Comparison of ENCODE assay signal across 17 cellular contexts in the genomic region with DNA sequence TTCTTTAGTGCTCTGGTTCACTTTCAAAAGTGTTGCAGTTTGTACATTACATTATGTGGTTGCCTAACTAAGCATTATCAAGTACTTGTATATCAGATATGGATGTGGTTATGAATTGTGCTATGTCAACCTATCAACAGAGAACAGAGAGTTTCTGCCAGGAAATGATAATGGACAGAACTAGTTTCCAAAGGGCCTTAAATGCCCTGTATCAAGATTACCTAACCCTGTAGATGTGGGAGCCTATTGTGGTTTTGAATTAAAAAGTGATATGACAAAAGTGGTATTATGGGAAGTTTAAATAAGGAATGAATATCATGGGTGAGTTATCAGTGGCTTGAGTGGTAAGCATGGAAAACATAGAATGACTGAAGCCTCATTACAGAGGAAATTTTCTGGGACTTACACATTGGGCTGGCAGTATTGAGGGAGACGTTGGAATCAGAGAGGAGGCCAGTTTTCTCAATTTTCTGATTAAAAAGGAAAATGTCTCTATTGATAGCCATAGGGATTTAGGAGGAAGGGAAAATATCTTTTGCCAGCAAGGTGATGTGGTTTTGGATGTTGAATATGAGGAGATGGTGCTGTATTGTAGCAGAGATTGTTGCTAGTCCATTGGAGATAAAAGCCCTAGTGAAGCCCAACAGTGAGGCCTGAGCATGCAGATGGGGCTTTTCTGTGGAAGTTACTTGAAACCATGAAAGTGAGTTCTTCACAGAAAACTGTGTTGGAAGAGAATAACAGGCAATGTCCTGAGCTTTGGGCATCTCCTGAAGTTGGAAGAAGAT.
DNase-seq lines count a peak whose midpoint lies in the region; ATAC-seq, FAIRE-seq and TF ChIP-seq lines count a peak whose summit lies in the region.
"Had no signal": no experiment of that assay in that cellular context is flagged by ENCODE, and none has a peak within 500 bp of the region (broad histone marks: within the 10 kb centered on the region; RNA-seq: fewer than 3 reads in every experiment).

No MANE protein-coding gene starts in this region.

- DNase-seq in NB4 (ENCODE audit: low read depth) (peak; percentile 11), astrocyte (ENCODE audit: low read depth) (peak; percentile 34), left ventricle myocardium superior (no peak)
- DNase-seq in stimulated activated CD4-positive, alpha-beta T cell treated with anti-CD3 and anti-CD28 coated beads, Interleukin-12 subunit alpha, Interleukin-12 subunit beta, amount 100 ng/mL, for 4 hours: no peak
- no peak for DNase-seq in activated CD4-positive, alpha-beta T cell treated with anti-CD3 and anti-CD28 coated beads for 36 hours
- DNase-seq: BE2C; CD4-positive, alpha-beta memory T cell; DMS 273 treated with DMSO at 0.1 percent for 48 hours; NCI-H146; NCI-H2081 treated with DMSO at 0.1 percent for 48 hours; NCI-H69; PC-9 had no signal

- no peak overlapping the region for H3K4me3 Mint-ChIP-seq in astrocyte (ENCODE audit: unreplicated experiment)
- H3K4me3 Mint-ChIP-seq in activated CD4-positive, alpha-beta T cell treated with anti-CD3 and anti-CD28 coated beads for 36 hours: no peak overlapping the region
- H3K4me3 Mint-ChIP-seq: CD4-positive, alpha-beta memory T cell had no signal

- H3K4me1 ChIP-seq in HEK293 (ENCODE audit: control insufficient read depth, insufficient read depth, low read length): no peaks in the 10 kb centered on the region
- peaks cover 6% of the 10 kb centered on the region for H3K4me1 ChIP-seq in astrocyte (ENCODE audit: insufficient read depth, low read length)

- peaks cover 0 to 4% of the 10 kb centered on the region in 2 experiments; a peak in 1 of 3 replicates for H3K36me3 ChIP-seq in HEK293 (ENCODE audit: control insufficient read depth in 2 of 2, insufficient read depth in 1 of 2, low read length in 2 of 2)
- no peaks in the 10 kb centered on the region for H3K36me3 ChIP-seq in astrocyte (ENCODE audit: insufficient read depth, low read length)
- H3K36me3 ChIP-seq: BE2C had no signal

- H3K27ac ChIP-seq in HEK293 (ENCODE audit: extremely low read depth, low read depth, low read length) (no peak overlapping the region), astrocyte (ENCODE audit: low read depth, low read length) (no peak overlapping the region)
- H3K27ac ChIP-seq: KMS-11, PC-9, SK-N-MC had no signal

- no peaks in the 10 kb centered on the region for H3K27me3 Mint-ChIP-seq in astrocyte (ENCODE audit: low read depth, unreplicated experiment)
- no peaks in the 10 kb centered on the region for H3K27me3 Mint-ChIP-seq in activated CD4-positive, alpha-beta T cell treated with anti-CD3 and anti-CD28 coated beads for 36 hours
- H3K27me3 Mint-ChIP-seq: CD4-positive, alpha-beta memory T cell had no signal

- no peak overlapping the region for H3K27ac Mint-ChIP-seq in astrocyte (ENCODE audit: unreplicated experiment)
- H3K27ac Mint-ChIP-seq in activated CD4-positive, alpha-beta T cell treated with anti-CD3 and anti-CD28 coated beads for 36 hours: no peak overlapping the region
- H3K27ac Mint-ChIP-seq: CD4-positive, alpha-beta memory T cell had no signal

- ATAC-seq in left ventricle myocardium superior: peak; percentile 77
- ATAC-seq in GM21515 (IDR thresholded peaks at IDR 0.05; ENCODE audit: unreplicated experiment): no peak
- ATAC-seq in activated CD4-positive, alpha-beta T cell treated with anti-CD3 and anti-CD28 coated beads for 36 hours: no peak

- POLR2A ChIA-PET in HEK293 (lab: Yijun Ruan, JAX): no interaction called here
- POLR2A ChIA-PET in activated CD4-positive, alpha-beta T cell treated with anti-CD3 and anti-CD28 coated beads for 36 hours (lab: Charles Lee): no interaction called here

- TF ChIP-seq POLR2A in NB4 (IDR thresholded peaks at IDR 0.05; ENCODE audit: extremely low read depth, insufficient read length): no peak

- TF ChIP-seq CTCF in HEK293 (tag by site-specific recombination; IDR thresholded peaks at IDR 0.05) (no peak), NB4 (IDR thresholded peaks at IDR 0.05; ENCODE audit: low read depth, low read length) (no peak), astrocyte (IDR thresholded peaks at IDR 0.05; ENCODE audit: insufficient read depth, low read depth, low read length) (no peak)

- H3K4me1 Mint-ChIP-seq in astrocyte (ENCODE audit: low read depth, unreplicated experiment): no peaks in the 10 kb centered on the region
- H3K4me1 Mint-ChIP-seq in activated CD4-positive, alpha-beta T cell treated with anti-CD3 and anti-CD28 coated beads for 36 hours: peaks cover 2% of the 10 kb centered on the region
- H3K4me1 Mint-ChIP-seq: CD4-positive, alpha-beta memory T cell had no signal

- no peaks in the 10 kb centered on the region for H3K27me3 ChIP-seq in astrocyte (ENCODE audit: insufficient read depth, low read length)
- H3K27me3 ChIP-seq: BE2C had no signal

- H3K9me3 ChIP-seq in HEK293 (ENCODE audit: control insufficient read depth, insufficient read depth, low read depth, low read length): no peaks in the 10 kb centered on the region
- no peaks in the 10 kb centered on the region for H3K9me3 ChIP-seq in astrocyte (ENCODE audit: insufficient read depth, low read depth, low read length)
- H3K9me3 ChIP-seq: BE2C had no signal

- FAIRE-seq in astrocyte (lab: Jason Lieb, UNC): peak; percentile 39
- FAIRE-seq: H54 had no signal

- CTCF ChIA-PET in HEK293 (lab: Yijun Ruan, JAX): no interaction called here
- CTCF ChIA-PET in activated CD4-positive, alpha-beta T cell treated with anti-CD3 and anti-CD28 coated beads for 36 hours (lab: Charles Lee): no interaction called here

- H4K20me1 ChIP-seq in astrocyte (ENCODE audit: insufficient read depth, low read length): no peaks in the 10 kb centered on the region

- H3K9me3 Mint-ChIP-seq in astrocyte (ENCODE audit: unreplicated experiment): no peaks in the 10 kb centered on the region
- no peaks in the 10 kb centered on the region for H3K9me3 Mint-ChIP-seq in activated CD4-positive, alpha-beta T cell treated with anti-CD3 and anti-CD28 coated beads for 36 hours (ENCODE audit: low read depth)
- H3K9me3 Mint-ChIP-seq: CD4-positive, alpha-beta memory T cell had no signal

- H3K79me2 ChIP-seq in astrocyte (ENCODE audit: insufficient read depth, low read length): no peaks in the 10 kb centered on the region

- H3K4me2 ChIP-seq in astrocyte (ENCODE audit: low read length): no peak overlapping the region
- H3K4me2 ChIP-seq: KMS-11, PC-9 had no signal

- peaks cover 4% of the 10 kb centered on the region for H3K36me3 Mint-ChIP-seq in astrocyte (ENCODE audit: low read depth, unreplicated experiment)
- H3K36me3 Mint-ChIP-seq in activated CD4-positive, alpha-beta T cell treated with anti-CD3 and anti-CD28 coated beads for 36 hours (ENCODE audit: low read depth): peaks cover 13% of the 10 kb centered on the region

- H3K9ac ChIP-seq in astrocyte (ENCODE audit: low read length): no peak overlapping the region
- H3K9ac ChIP-seq: KMS-11 had no signal

- no peak overlapping the region for H3K4me3 ChIP-seq in HEK293 (ENCODE audit: low read depth, low read length)
- no peak overlapping the region for H3K4me3 ChIP-seq in NB4 (ENCODE audit: low read depth, low read length)
- H3K4me3 ChIP-seq in astrocyte (ENCODE audit: insufficient read depth, low read depth, low read length): no peak overlapping the region
- H3K4me3 ChIP-seq: PC-9, SK-N-MC had no signal

- intact Hi-C loops in left ventricle myocardium superior (cut with micrococcal nuclease): no loop called here
- intact Hi-C loops in activated CD4-positive, alpha-beta T cell treated with anti-CD3 and anti-CD28 coated beads for 36 hours (cut with DNase I, micrococcal nuclease): no loop called here

- H2AFZ ChIP-seq in astrocyte (ENCODE audit: low read depth, low read length): no peak overlapping the region
- H2AFZ ChIP-seq: PC-9 had no signal

TF ChIP-seq in HEK293, 187 proteins besides CTCF, POLR2A, EP300 and RAD21:
- TF ChIP-seq, protein P1, sequence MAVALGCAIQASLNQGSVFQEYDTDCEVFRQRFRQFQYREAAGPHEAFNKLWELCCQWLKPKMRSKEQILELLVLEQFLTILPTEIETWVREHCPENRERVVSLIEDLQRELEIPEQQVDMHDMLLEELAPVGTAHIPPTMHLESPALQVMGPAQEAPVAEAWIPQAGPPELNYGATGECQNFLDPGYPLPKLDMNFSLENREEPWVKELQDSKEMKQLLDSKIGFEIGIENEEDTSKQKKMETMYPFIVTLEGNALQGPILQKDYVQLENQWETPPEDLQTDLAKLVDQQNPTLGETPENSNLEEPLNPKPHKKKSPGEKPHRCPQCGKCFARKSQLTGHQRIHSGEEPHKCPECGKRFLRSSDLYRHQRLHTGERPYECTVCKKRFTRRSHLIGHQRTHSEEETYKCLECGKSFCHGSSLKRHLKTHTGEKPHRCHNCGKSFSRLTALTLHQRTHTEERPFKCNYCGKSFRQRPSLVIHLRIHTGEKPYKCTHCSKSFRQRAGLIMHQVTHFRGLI (tag by site-specific recombination; IDR thresholded peaks at IDR 0.05): peak; percentile 52; the same call in 1 of the 2 replicates
- TF ChIP-seq ZNF664 (tag by site-specific recombination; IDR thresholded peaks at IDR 0.05): no peak

Comparison
In these comparisons a context has a peak if more than half of its experiments do, and no peak if none do; other contexts are left out.
1. DNase-seq: peak in NB4 (single experiment) and astrocyte (single experiment); none in left ventricle myocardium superior (single experiment), stimulated activated CD4-positive, alpha-beta T cell treated with anti-CD3 and anti-CD28 coated beads, Interleukin-12 subunit alpha, Interleukin-12 subunit beta, amount 100 ng/mL, for 4 hours (single experiment) and activated CD4-positive, alpha-beta T cell treated with anti-CD3 and anti-CD28 coated beads for 36 hours (single experiment).